Comparison of ENCODE assay signal across 19 cellular contexts in the genomic region with DNA sequence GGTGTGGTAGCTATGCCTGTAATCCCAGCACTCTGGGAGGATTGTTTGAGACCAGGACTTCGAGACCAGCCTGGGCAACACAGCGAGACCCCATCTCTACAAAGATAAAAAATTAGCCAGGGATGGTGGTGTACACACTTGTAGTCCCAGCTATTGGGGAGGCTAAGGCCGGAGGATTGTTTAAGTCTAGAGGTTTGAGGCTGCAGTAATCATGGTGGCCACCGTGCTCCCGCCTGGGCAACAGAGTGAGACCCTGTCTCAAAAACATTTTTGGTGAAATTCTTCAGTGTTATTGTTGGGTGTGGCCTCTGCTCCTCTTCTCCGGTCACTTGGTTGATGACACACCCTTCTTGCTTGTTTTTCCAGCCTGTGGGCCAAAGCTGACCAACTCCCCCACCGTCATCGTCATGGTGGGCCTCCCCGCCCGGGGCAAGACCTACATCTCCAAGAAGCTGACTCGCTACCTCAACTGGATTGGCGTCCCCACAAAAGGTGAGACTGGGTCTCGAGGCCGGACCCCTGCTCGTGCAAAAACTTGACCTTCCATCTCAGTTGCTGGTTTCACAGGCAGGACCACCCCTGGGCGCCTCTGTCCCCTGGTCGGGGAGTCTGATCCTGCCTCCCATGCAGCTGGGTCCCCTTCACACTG. TPM values are rescaled to one million over a fixed set of nuclear protein-coding genes. Genes with fewer than 3 reads are reported as not detected.
DNase-seq lines count a peak whose midpoint lies in the region; ATAC-seq and TF ChIP-seq lines count a peak whose summit lies in the region.
"Had no signal": no experiment of that assay in that cellular context is flagged by ENCODE, and none has a peak within 500 bp of the region (broad histone marks: within the 10 kb centered on the region; RNA-seq: fewer than 3 reads in every experiment).

No MANE protein-coding gene starts in this region.

- no peak overlapping the region for H3K4me3 ChIP-seq in skeletal muscle tissue (ENCODE audit: low read length in 3 of 3)
- H3K4me3 ChIP-seq: left lung, spleen had no signal

- H3K27ac ChIP-seq in RWPE1 (peak overlapping the region; percentile 25), skeletal muscle tissue (ENCODE audit: low read depth, low read length) (no peak overlapping the region)
- H3K27ac ChIP-seq: left lung had no signal

- H3K27ac Mint-ChIP-seq in glutamatergic neuron (ENCODE audit: unreplicated experiment): peak overlapping the region; percentile 79
- H3K27ac Mint-ChIP-seq: activated CD4-positive, alpha-beta T cell treated with anti-CD3 and anti-CD28 coated beads, Interleukin-2, amount 10 ng/mL, durations not matched to agents 7 days and 5 days; stimulated activated naive CD8-positive, alpha-beta T cell treated with anti-CD3 and anti-CD28 coated beads, Interleukin-15, Interleukin-2, amounts not matched to agents 100 ng/mL and 50 ng/mL, for 24 hours had no signal

- no peaks in the 10 kb centered on the region for H3K9me3 ChIP-seq in skeletal muscle tissue (ENCODE audit: control insufficient read depth in 3 of 3, low read length in 3 of 3)
- H3K9me3 ChIP-seq: left lung, spleen had no signal

- TF ChIP-seq CTCF in RWPE1 (conservative IDR thresholded peaks at IDR 0.05; ENCODE audit: low read depth) (no peak), glutamatergic neuron (IDR thresholded peaks at IDR 0.05; ENCODE audit: partially characterized antibody, unreplicated experiment) (peak; percentile 14)

- CTCF ChIA-PET in RWPE1 (lab: Yijun Ruan, JAX): interaction anchor here (0.5 to 0.6 kb wide), 2 partner anchors 106 to 350 kb away, joined by 3 to 5 read pairs; no protein-coding TSS in a partner anchor

- peaks cover 5% of the 10 kb centered on the region for H3K27me3 Mint-ChIP-seq in glutamatergic neuron (ENCODE audit: unreplicated experiment)
- H3K27me3 Mint-ChIP-seq: activated CD4-positive, alpha-beta T cell treated with anti-CD3 and anti-CD28 coated beads, Interleukin-2, amount 10 ng/mL, durations not matched to agents 7 days and 5 days; stimulated activated naive CD8-positive, alpha-beta T cell treated with anti-CD3 and anti-CD28 coated beads, Interleukin-15, Interleukin-2, amounts not matched to agents 100 ng/mL and 50 ng/mL, for 24 hours had no signal

- peaks cover 14% of the 10 kb centered on the region for H3K9me3 Mint-ChIP-seq in glutamatergic neuron (ENCODE audit: unreplicated experiment)
- H3K9me3 Mint-ChIP-seq: activated CD4-positive, alpha-beta T cell treated with anti-CD3 and anti-CD28 coated beads, Interleukin-2, amount 10 ng/mL, durations not matched to agents 7 days and 5 days; immature natural killer cell; stimulated activated naive CD8-positive, alpha-beta T cell treated with anti-CD3 and anti-CD28 coated beads, Interleukin-15, Interleukin-2, amounts not matched to agents 100 ng/mL and 50 ng/mL, for 24 hours had no signal

- no peaks in the 10 kb centered on the region for H3K27me3 ChIP-seq in skeletal muscle tissue (ENCODE audit: control insufficient read depth in 3 of 3, insufficient read depth in 3 of 3, low read length in 3 of 3)
- H3K27me3 ChIP-seq: left lung, spleen had no signal

- H3K4me1 Mint-ChIP-seq in glutamatergic neuron (ENCODE audit: low read depth, unreplicated experiment): peaks cover 20% of the 10 kb centered on the region

- peak; percentile 53 for DNase-seq in AG20443 (ENCODE audit: low spot score)
- DNase-seq in RWPE1 (ENCODE audit: low spot score): no peak
- DNase-seq in glutamatergic neuron: no peak
- no peak for DNase-seq in HT-29 (ENCODE audit: low spot score)
- DNase-seq in glomerular visceral epithelial cell (ENCODE audit: extremely low spot score): no peak
- DNase-seq: activated CD4-positive, alpha-beta T cell treated with anti-CD3 and anti-CD28 coated beads, Interleukin-2, amount 10 ng/mL, durations not matched to agents 7 days and 5 days; dermis blood vessel endothelial cell; DMS153; immature natural killer cell; left lung; MM.1S; NCI-H1436; NCI-H2107; NCI-H510A treated with DMSO at 0.1 percent for 48 hours; spleen; stimulated activated CD4-positive, alpha-beta T cell treated with anti-CD3 and anti-CD28 coated beads, Interleukin-4, amount 100 ng/mL, for 24 hours had no signal

- H3K9ac ChIP-seq in skeletal muscle tissue (ENCODE audit: low read depth in 1 of 3, low read length in 3 of 3): peak overlapping the region in 2 of 3 donors; percentile 11 to 16

- H3K4me1 ChIP-seq in skeletal muscle tissue (ENCODE audit: control insufficient read depth in 3 of 3, insufficient read depth in 3 of 3, low read length in 3 of 3): peaks cover 16 to 33% (median 28%) of the 10 kb centered on the region in 3 donors

- no peak for ATAC-seq in activated CD4-positive, CD25-positive, alpha-beta regulatory T cell treated with anti-CD3 and anti-CD28 coated beads, Interleukin-2, amount 50 U/mL, for 24 hours
- ATAC-seq: left lung had no signal

- POLR2A ChIA-PET in RWPE1 (lab: Yijun Ruan, JAX; ENCODE audit: low non-redundant PET): no interaction called here

- H3K36me3 ChIP-seq in skeletal muscle tissue (ENCODE audit: control insufficient read depth in 3 of 3, insufficient read depth in 3 of 3, low read length in 3 of 3): peaks cover 41 to 52% (median 47%) of the 10 kb centered on the region in 3 donors

- H3K4me3 Mint-ChIP-seq in glutamatergic neuron (ENCODE audit: unreplicated experiment): no peak overlapping the region
- H3K4me3 Mint-ChIP-seq: activated CD4-positive, alpha-beta T cell treated with anti-CD3 and anti-CD28 coated beads, Interleukin-2, amount 10 ng/mL, durations not matched to agents 7 days and 5 days; immature natural killer cell; stimulated activated naive CD8-positive, alpha-beta T cell treated with anti-CD3 and anti-CD28 coated beads, Interleukin-15, Interleukin-2, amounts not matched to agents 100 ng/mL and 50 ng/mL, for 24 hours had no signal

- peaks cover 20% of the 10 kb centered on the region for H3K36me3 Mint-ChIP-seq in glutamatergic neuron (ENCODE audit: unreplicated experiment)

RNA-seq across cellular contexts. Expression of gene PFKFB3, which starts 10.6 kb away (rescaled TPM):
- total RNA-seq in glutamatergic neuron (ENCODE audit: unreplicated experiment) (137 TPM), skeletal muscle tissue (9.9 TPM)
- 11.8 and 15.2 TPM in 2 replicates for total RNA-seq in HT-29 (2014; rRNA removed; shearing (Covaris generic))
